ENCODE assay signal across 18 cellular contexts in the genomic region with DNA sequence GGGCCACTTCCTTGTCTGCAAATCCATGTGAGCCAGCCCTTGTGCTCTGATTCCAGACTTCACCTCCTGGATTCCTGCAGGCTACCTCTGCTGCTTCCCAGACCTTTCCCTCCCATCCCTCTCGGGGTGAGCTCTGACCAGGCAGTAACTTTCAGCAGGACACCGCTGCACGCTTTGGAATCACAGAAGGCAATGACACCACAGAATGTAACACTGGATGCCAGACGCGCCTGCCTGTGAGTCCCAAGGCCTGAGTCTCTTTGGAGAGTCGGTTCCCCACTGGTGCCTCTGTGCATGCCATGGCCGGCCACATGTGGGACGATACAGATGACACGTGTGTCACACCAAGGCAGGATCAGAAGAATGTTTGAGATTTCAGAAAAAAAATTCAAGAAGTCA.
A peak's percentile ranks its signal among the peaks of the same experiment; 100 is the strongest.
DNase-seq lines count a peak whose midpoint lies in the region; ATAC-seq, FAIRE-seq and TF ChIP-seq lines count a peak whose summit lies in the region.
"Had no signal": no experiment of that assay in that cellular context is flagged by ENCODE, and none has a peak within 500 bp of the region (broad histone marks: within the 10 kb centered on the region; RNA-seq: fewer than 3 reads in every experiment).

No MANE protein-coding gene starts in this region.

- TF ChIP-seq EP300 in A549 (IDR thresholded peaks at IDR 0.05): no peak

- TF ChIP-seq CTCF in A549 (IDR thresholded peaks at IDR 0.05) (no peak), Peyer's patch (IDR thresholded peaks at IDR 0.05) (no peak), right lobe of liver (IDR thresholded peaks at IDR 0.05) (no peak), gastrocnemius medialis (IDR thresholded peaks at IDR 0.05 in 4 of 5, conservative IDR thresholded peaks at IDR 0.05 in 1 of 5) (no peak), D721Med (IDR thresholded peaks at IDR 0.05; ENCODE audit: insufficient read depth, missing control alignments) (no peak), osteoblast (IDR thresholded peaks at IDR 0.05; ENCODE audit: extremely low read depth, low read depth, low read length) (no peak)

- H3K27me3 ChIP-seq in Peyer's patch (no peaks in the 10 kb centered on the region), right lobe of liver (no peaks in the 10 kb centered on the region), gastrocnemius medialis (no peaks in the 10 kb centered on the region), osteoblast (ENCODE audit: insufficient read depth, low read length) (no peaks in the 10 kb centered on the region)

- H3K4me1 ChIP-seq in A549: peaks cover 33% of the 10 kb centered on the region
- H3K4me1 ChIP-seq in Peyer's patch: peaks cover 0 to 15% (median 5%) of the 10 kb centered on the region in 4 donors
- H3K4me1 ChIP-seq in right lobe of liver: peaks cover 0 to 27% (median 10%) of the 10 kb centered on the region in 4 donors
- peaks cover 11 to 13% of the 10 kb centered on the region in 2 donors for H3K4me1 ChIP-seq in gastrocnemius medialis
- H3K4me1 ChIP-seq in osteoblast (ENCODE audit: insufficient read depth, low read length): peaks cover 29% of the 10 kb centered on the region

- TF ChIP-seq POLR2A in A549 (IDR thresholded peaks at IDR 0.05; ENCODE audit: low read length): no peak
- no peak for TF ChIP-seq POLR2A in Peyer's patch (IDR thresholded peaks at IDR 0.05)
- no peak for TF ChIP-seq POLR2A in right lobe of liver (IDR thresholded peaks at IDR 0.05)
- TF ChIP-seq POLR2A in gastrocnemius medialis (IDR thresholded peaks at IDR 0.05): no peak

- POLR2A ChIA-PET in A549 (lab: Yijun Ruan, JAX): no interaction called here

- H4K20me1 ChIP-seq in osteoblast (ENCODE audit: insufficient read depth, low read length): no peaks in the 10 kb centered on the region

- H3K4me2 ChIP-seq in A549 (no peak overlapping the region), osteoblast (ENCODE audit: insufficient read depth, low read length) (no peak overlapping the region)

- intact Hi-C loops in right lobe of liver (cut with DNase I): no loop called here
- intact Hi-C loops in gastrocnemius medialis (cut with DNase I; ENCODE audit: low total_unique reads): no loop called here

- H2AFZ ChIP-seq in osteoblast (ENCODE audit: low read length): no peak overlapping the region

- no peaks in the 10 kb centered on the region for H3K9me3 ChIP-seq in A549
- H3K9me3 ChIP-seq in Peyer's patch: no peaks in the 10 kb centered on the region
- no peaks in the 10 kb centered on the region for H3K9me3 ChIP-seq in right lobe of liver
- no peaks in the 10 kb centered on the region for H3K9me3 ChIP-seq in gastrocnemius medialis
- no peaks in the 10 kb centered on the region for H3K9me3 ChIP-seq in osteoblast (ENCODE audit: low read depth, low read length)

- no peak for TF ChIP-seq RAD21 in A549 (conservative IDR thresholded peaks at IDR 0.05 in 1 of 2, IDR thresholded peaks at IDR 0.05 in 1 of 2)

- H3K36me3 ChIP-seq in Peyer's patch: no peaks in the 10 kb centered on the region
- no peaks in the 10 kb centered on the region for H3K36me3 ChIP-seq in right lobe of liver
- H3K36me3 ChIP-seq in gastrocnemius medialis: no peaks in the 10 kb centered on the region
- H3K36me3 ChIP-seq in osteoblast (ENCODE audit: insufficient read depth, low read length): no peaks in the 10 kb centered on the region

- H3K79me2 ChIP-seq in osteoblast (ENCODE audit: insufficient read depth, low read length): no peaks in the 10 kb centered on the region

- ATAC-seq in A549: no peak
- no peak for ATAC-seq in right lobe of liver
- ATAC-seq in gastrocnemius medialis: no peak
- no peak for ATAC-seq in GM18909 (IDR thresholded peaks at IDR 0.05; ENCODE audit: poor library complexity, unreplicated experiment)
- ATAC-seq in GM19455 (IDR thresholded peaks at IDR 0.05; ENCODE audit: unreplicated experiment): no peak
- ATAC-seq: activated CD8-positive, alpha-beta memory T cell treated with anti-CD3 and anti-CD28 coated beads, Interleukin-2, amount 10 ng/mL, durations not matched to agents 7 days and 5 days; T-helper 17 cell had no signal

- H3K4me3 ChIP-seq in A549 (no peak overlapping the region), Peyer's patch (no peak overlapping the region), right lobe of liver (no peak overlapping the region), gastrocnemius medialis (no peak overlapping the region), osteoblast (ENCODE audit: insufficient read depth, low read length) (no peak overlapping the region)

- DNase-seq in A549 (ENCODE audit: low read depth in 1 of 2, low spot score in 1 of 2): no peak
- no peak for DNase-seq in Peyer's patch
- DNase-seq in right lobe of liver: no peak
- no peak for DNase-seq in gastrocnemius medialis
- no peak for DNase-seq in D721Med (ENCODE audit: insufficient read length, low spot score)
- no peak for DNase-seq in osteoblast (ENCODE audit: insufficient read length, low spot score, missing footprints)
- DNase-seq: activated CD4-positive, CD25-positive, alpha-beta regulatory T cell treated with anti-CD3 and anti-CD28 coated beads, Interleukin-2, amount 50 U/mL, for 72 hours; activated CD8-positive, alpha-beta memory T cell treated with anti-CD3 and anti-CD28 coated beads, Interleukin-2, amount 10 ng/mL, durations not matched to agents 7 days and 5 days; activated effector memory CD4-positive, alpha-beta T cell treated with anti-CD3 and anti-CD28 coated beads, Interleukin-2, amount 50 U/mL, for 16 hours; amygdala; CD8-positive, alpha-beta memory T cell; NCI-H146; NCI-H345; nucleus accumbens; stimulated activated CD4-positive, alpha-beta T cell treated with anti-CD3 and anti-CD28 coated beads, Interleukin-4, amount 100 ng/mL, for 24 hours; T-helper 17 cell had no signal

- in situ Hi-C loops in gastrocnemius medialis (cut with MboI; ENCODE audit: low sequenced_read_pairs in 4 of 4): no loop called here

- CTCF ChIA-PET in A549 (lab: Yijun Ruan, JAX): interaction anchor here (1.2 kb wide), 1 partner anchor 13 kb away, joined by 3 read pairs; no protein-coding TSS in a partner anchor

- FAIRE-seq in A549 (lab: Jason Lieb, UNC): no peak
- FAIRE-seq in D721Med (lab: Jason Lieb, UNC): no peak

- 96% methylated on average over 5 of the region's 9 CpGs for WGBS in A549 (ENCODE audit: missing lambda C conversion rate)
- WGBS in right lobe of liver (ENCODE audit: insufficient coverage, low coverage, low lambda C conversion rate, missing lambda C conversion rate): 93% methylated on average over 5 of the region's 9 CpGs

- H3K27ac ChIP-seq in A549 (peak overlapping the region; percentile 77 to 86), Peyer's patch (peak overlapping the region in 3 of 4 donors; percentile 50 to 88 (median 63)), right lobe of liver (peak overlapping the region; percentile 75 to 92 (median 91)), gastrocnemius medialis (peak overlapping the region; percentile 58 to 72 (median 64)), osteoblast (ENCODE audit: low read depth, low read length) (no peak overlapping the region)

TF ChIP-seq in A549, 52 proteins besides CTCF, POLR2A, EP300 and RAD21 (continues in another document):
- no peak for TF ChIP-seq ZC3H11A (IDR thresholded peaks at IDR 0.05)
- no peak for TF ChIP-seq SMC3 (IDR thresholded peaks at IDR 0.05)
- TF ChIP-seq TP53 (CRISPR knock-in tag; IDR thresholded peaks at IDR 0.05): no peak
- TF ChIP-seq ZFP36 (IDR thresholded peaks at IDR 0.05; ENCODE audit: borderline replicate concordance, partially characterized antibody): no peak
- no peak for TF ChIP-seq FOXS1 (CRISPR knock-in tag; IDR thresholded peaks at IDR 0.05)
- TF ChIP-seq POLR2AphosphoS2 (conservative IDR thresholded peaks at IDR 0.05; ENCODE audit: low read length): no peak
- TF ChIP-seq, protein P1, sequence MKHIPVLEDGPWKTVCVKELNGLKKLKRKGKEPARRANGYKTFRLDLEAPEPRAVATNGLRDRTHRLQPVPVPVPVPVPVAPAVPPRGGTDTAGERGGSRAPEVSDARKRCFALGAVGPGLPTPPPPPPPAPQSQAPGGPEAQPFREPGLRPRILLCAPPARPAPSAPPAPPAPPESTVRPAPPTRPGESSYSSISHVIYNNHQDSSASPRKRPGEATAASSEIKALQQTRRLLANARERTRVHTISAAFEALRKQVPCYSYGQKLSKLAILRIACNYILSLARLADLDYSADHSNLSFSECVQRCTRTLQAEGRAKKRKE (CRISPR knock-in tag; IDR thresholded peaks at IDR 0.05; ENCODE audit: low read depth): no peak
- TF ChIP-seq ZNF302 (CRISPR knock-in tag; IDR thresholded peaks at IDR 0.05): no peak
- TF ChIP-seq, protein P2, sequence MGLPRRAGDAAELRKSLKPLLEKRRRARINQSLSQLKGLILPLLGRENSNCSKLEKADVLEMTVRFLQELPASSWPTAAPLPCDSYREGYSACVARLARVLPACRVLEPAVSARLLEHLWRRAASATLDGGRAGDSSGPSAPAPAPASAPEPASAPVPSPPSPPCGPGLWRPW (IDR thresholded peaks at IDR 0.05): no peak
- TF ChIP-seq TFCP2L1 (CRISPR knock-in tag; IDR thresholded peaks at IDR 0.05): no peak
- TF ChIP-seq, protein P3, sequence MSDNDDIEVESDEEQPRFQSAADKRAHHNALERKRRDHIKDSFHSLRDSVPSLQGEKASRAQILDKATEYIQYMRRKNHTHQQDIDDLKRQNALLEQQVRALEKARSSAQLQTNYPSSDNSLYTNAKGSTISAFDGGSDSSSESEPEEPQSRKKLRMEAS (IDR thresholded peaks at IDR 0.05): no peak
- no peak for TF ChIP-seq HOXB13 (CRISPR knock-in tag; IDR thresholded peaks at IDR 0.05; ENCODE audit: low read depth)
- no peak for TF ChIP-seq EHMT2 (IDR thresholded peaks at IDR 0.05; ENCODE audit: low read depth)
- TF ChIP-seq, protein P4, sequence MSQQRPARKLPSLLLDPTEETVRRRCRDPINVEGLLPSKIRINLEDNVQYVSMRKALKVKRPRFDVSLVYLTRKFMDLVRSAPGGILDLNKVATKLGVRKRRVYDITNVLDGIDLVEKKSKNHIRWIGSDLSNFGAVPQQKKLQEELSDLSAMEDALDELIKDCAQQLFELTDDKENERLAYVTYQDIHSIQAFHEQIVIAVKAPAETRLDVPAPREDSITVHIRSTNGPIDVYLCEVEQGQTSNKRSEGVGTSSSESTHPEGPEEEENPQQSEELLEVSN (IDR thresholded peaks at IDR 0.05; ENCODE audit: borderline replicate concordance, low read depth): no peak
- TF ChIP-seq JUNB (IDR thresholded peaks at IDR 0.05): no peak
- TF ChIP-seq, protein P5, sequence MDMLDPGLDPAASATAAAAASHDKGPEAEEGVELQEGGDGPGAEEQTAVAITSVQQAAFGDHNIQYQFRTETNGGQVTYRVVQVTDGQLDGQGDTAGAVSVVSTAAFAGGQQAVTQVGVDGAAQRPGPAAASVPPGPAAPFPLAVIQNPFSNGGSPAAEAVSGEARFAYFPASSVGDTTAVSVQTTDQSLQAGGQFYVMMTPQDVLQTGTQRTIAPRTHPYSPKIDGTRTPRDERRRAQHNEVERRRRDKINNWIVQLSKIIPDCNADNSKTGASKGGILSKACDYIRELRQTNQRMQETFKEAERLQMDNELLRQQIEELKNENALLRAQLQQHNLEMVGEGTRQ (IDR thresholded peaks at IDR 0.05): no peak
- TF ChIP-seq KDM1A (IDR thresholded peaks at IDR 0.05; ENCODE audit: low read depth): no peak
- no peak for TF ChIP-seq MAZ (IDR thresholded peaks at IDR 0.05; ENCODE audit: borderline replicate concordance, low read depth, low read length)
